In the genomic region with DNA sequence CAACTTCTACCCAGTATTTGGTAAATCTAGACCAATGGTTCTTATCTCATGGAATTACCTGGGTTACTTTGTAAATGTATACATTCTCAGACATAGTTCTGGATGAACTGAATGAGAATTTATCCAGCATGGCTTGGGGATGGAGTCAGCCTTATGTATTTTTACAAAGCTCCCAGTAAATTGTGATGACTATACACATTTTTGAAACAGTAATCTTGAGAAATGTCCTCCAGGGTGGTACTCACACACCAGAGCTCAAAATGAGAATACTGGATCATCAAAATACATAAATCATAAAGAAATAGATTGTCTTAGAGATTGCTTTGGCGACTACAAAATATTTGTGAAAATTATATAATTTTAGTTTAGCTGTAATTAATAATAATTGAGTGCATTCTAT, we compare ENCODE assay signal across 27 cellular contexts.
"Had no signal": no experiment of that assay in that cellular context is flagged by ENCODE, and none has a peak within 500 bp of the region (broad histone marks: within the 10 kb centered on the region; RNA-seq: fewer than 3 reads in every experiment).

No MANE protein-coding gene starts in this region.

- ATAC-seq: stimulated activated effector memory CD8-positive, alpha-beta T cell treated with anti-CD3 and anti-CD28 coated beads, Interleukin-12 subunit alpha, Interleukin-12 subunit beta, amount 100 ng/mL, for 72 hours; stimulated activated memory B cell treated with anti-CD40 and anti-IgM and Interleukin-4, amounts not matched to agents 10 μg/mL and 1 μg/mL and 100 μg/mL, for 72 hours; stimulated activated naive B cell treated with anti-CD40 and anti-IgM and Interleukin-4, amounts not matched to agents 10 μg/mL and 1 μg/mL and 100 μg/mL, for 72 hours; stimulated activated naive CD8-positive, alpha-beta T cell treated with anti-CD3 and anti-CD28 coated beads, Interleukin-15, amount 100 ng/mL, for 72 hours; stimulated activated naive CD8-positive, alpha-beta T cell treated with anti-CD3 and anti-CD28 coated beads, Interleukin-15, Interleukin-2, amounts not matched to agents 100 U/mL and 50 U/mL, for 24 hours; upper lobe of right lung had no signal

- H3K4me1 ChIP-seq: stomach, suprapubic skin, testis, thyroid gland, tibial artery, tibial nerve, transverse colon, upper lobe of left lung, upper lobe of right lung, uterus, vagina had no signal

- FAIRE-seq: urothelium cell line had no signal

- H3K36me3 ChIP-seq: stomach, suprapubic skin, thoracic aorta, thyroid gland, tibial artery, tibial nerve, transverse colon, upper lobe of left lung, upper lobe of right lung, uterus, vagina had no signal

- DNase-seq: stimulated activated CD4-positive, alpha-beta T cell treated with anti-CD3 and anti-CD28 coated beads, Interleukin-2, amount 100 ng/mL, for 48 hours; stimulated activated CD4-positive, alpha-beta T cell treated with anti-CD3 and anti-CD28 coated beads, Interleukin-4, amount 100 ng/mL, for 1 hour; stimulated activated CD4-positive, alpha-beta T cell treated with anti-CD3 and anti-CD28 coated beads, Interleukin-4, amount 100 ng/mL, for 24 hours; stimulated activated CD4-positive, alpha-beta T cell treated with anti-CD3 and anti-CD28 coated beads, Interleukin-4, amount 100 ng/mL, for 4 hours; stimulated activated CD8-positive, alpha-beta memory T cell treated with anti-CD3 and anti-CD28 coated beads, Interleukin-4, amount 100 ng/mL, for 48 hours; stimulated activated naive B cell treated with anti-CD40 and anti-IgM and Interleukin-4, amounts not matched to agents 10 μg/mL and 1 μg/mL and 100 μg/mL, for 72 hours; stimulated activated naive CD4-positive, alpha-beta T cell; stimulated activated naive CD4-positive, alpha-beta T cell treated with Interleukin-2 at 50 U/mL for 16 hours; stimulated activated naive CD8-positive, alpha-beta T cell treated with anti-CD3 and anti-CD28 coated beads, Interleukin-15, amount 100 ng/mL, for 72 hours; stimulated activated naive CD8-positive, alpha-beta T cell treated with anti-CD3 and anti-CD28 coated beads, Interleukin-15, Interleukin-2, amounts not matched to agents 100 U/mL and 50 U/mL, for 24 hours; stomach; substantia nigra; testis; thyroid gland; tibial artery; transverse colon; trophoblast cell; upper lobe of left lung; upper lobe of right lung; uterus had no signal

- H3K4me3 ChIP-seq: stomach, suprapubic skin, testis, thoracic aorta, thyroid gland, tibial artery, tibial nerve, transverse colon, upper lobe of left lung, upper lobe of right lung, uterus, vagina had no signal

- H3K27me3 ChIP-seq: stomach, suprapubic skin, testis, thyroid gland, tibial artery, tibial nerve, transverse colon, upper lobe of left lung, upper lobe of right lung, uterus, vagina had no signal

- H3K27ac ChIP-seq: stomach, suprapubic skin, testis, thoracic aorta, thyroid gland, tibial artery, tibial nerve, transverse colon, upper lobe of left lung, upper lobe of right lung, uterus, vagina had no signal

- H3K9me3 ChIP-seq: stomach, testis, thoracic aorta, thyroid gland, tibial artery, tibial nerve, transverse colon, upper lobe of left lung, upper lobe of right lung, uterus, vagina had no signal
